ENCODE assay signal across 9 cellular contexts in genomic region chr12:8037947-8038346, GRCh38. TPM values are rescaled to one million over a fixed set of nuclear protein-coding genes. Genes with fewer than 3 reads are reported as not detected.
A peak's percentile ranks its signal among the peaks of the same experiment; 100 is the strongest.
DNase-seq lines count a peak whose midpoint lies in the region; ATAC-seq, FAIRE-seq and TF ChIP-seq lines count a peak whose summit lies in the region.
"Had no signal": no experiment of that assay in that cellular context is flagged by ENCODE, and none has a peak within 500 bp of the region (broad histone marks: within the 10 kb centered on the region; RNA-seq: fewer than 3 reads in every experiment).

No MANE protein-coding gene starts in this region.

- intact Hi-C loops in PC-9 (cut with micrococcal nuclease; ENCODE audit: unreplicated experiment): no loop called here

- H4K20me1 ChIP-seq in OCI-LY1 (ENCODE audit: insufficient read depth, low read length): no peaks in the 10 kb centered on the region
- no peaks in the 10 kb centered on the region for H4K20me1 ChIP-seq in PC-9 (ENCODE audit: insufficient read depth)

- POLR2A ChIA-PET in PC-9 (lab: Charles Lee; ENCODE audit: unreplicated experiment): interaction anchor here (0.5 to 0.7 kb wide), 3 partner anchors 19 to 1001 kb away, joined by 5 to 11 read pairs (median 5); no protein-coding TSS in a partner anchor

- CTCF ChIA-PET in PC-9 (lab: Charles Lee): interaction anchor here (0.6 to 1.5 kb wide), 2 partner anchors 105 to 189 kb away, joined by 3 to 4 read pairs; no protein-coding TSS in a partner anchor

- WGBS in esophagus, 2 donors: 43 to 51% methylated on average over 6 of the region's 6 CpGs

- H3K9ac ChIP-seq in OCI-LY1 (ENCODE audit: low read length) (no peak overlapping the region), rectal smooth muscle tissue (ENCODE audit: low read length) (no peak overlapping the region)

- TF ChIP-seq CTCF in OCI-LY1 (IDR thresholded peaks at IDR 0.05; ENCODE audit: low read length) (no peak), PC-9 (conservative IDR thresholded peaks at IDR 0.05) (no peak), D721Med (IDR thresholded peaks at IDR 0.05; ENCODE audit: insufficient read depth, missing control alignments) (no peak)

- no peak for FAIRE-seq in D721Med (lab: Jason Lieb, UNC)
- FAIRE-seq: pancreas had no signal

- H3K4me2 ChIP-seq in OCI-LY1 (ENCODE audit: low read length) (peak overlapping the region; percentile 54; the same call in 1 of the 2 replicates), PC-9 (no peak overlapping the region)

- H3K79me2 ChIP-seq in OCI-LY1 (ENCODE audit: insufficient read depth, low read length) (no peaks in the 10 kb centered on the region), PC-9 (ENCODE audit: low read depth) (peaks cover 50% of the 10 kb centered on the region)

- no peaks in the 10 kb centered on the region for H3F3A ChIP-seq in OCI-LY1 (ENCODE audit: insufficient read depth, low read length)
- peaks cover 16% of the 10 kb centered on the region; the same call in 1 of the 2 replicates for H3F3A ChIP-seq in PC-9 (ENCODE audit: insufficient read depth, low read depth)

- H3K36me3 ChIP-seq in H7 (replicated peaks; ENCODE audit: control insufficient read depth, insufficient read depth, low read length) (no peaks in the 10 kb centered on the region; the same call in 1 of the 2 replicates), OCI-LY1 (ENCODE audit: insufficient read depth, low read length) (no peaks in the 10 kb centered on the region), esophagus (ENCODE audit: control insufficient read depth in 2 of 2, insufficient read depth in 2 of 2, low read length in 1 of 2) (peaks cover 4 to 10% of the 10 kb centered on the region in 2 donors), rectal smooth muscle tissue (ENCODE audit: control insufficient read depth, insufficient read depth, low read length) (peaks cover 13% of the 10 kb centered on the region), PC-9 (ENCODE audit: low read depth) (peaks cover 27% of the 10 kb centered on the region)

- no peak overlapping the region for H3K4me3 ChIP-seq in H7 (ENCODE audit: insufficient read depth, low read depth, low read length)
- no peak overlapping the region for H3K4me3 ChIP-seq in OCI-LY1 (ENCODE audit: low read depth, low read length, poor library complexity, severe bottlenecking)
- H3K4me3 ChIP-seq in esophagus (ENCODE audit: low read depth in 1 of 2, low read length in 2 of 2): no peak overlapping the region
- H3K4me3 ChIP-seq in rectal smooth muscle tissue (ENCODE audit: low read length): no peak overlapping the region
- H3K4me3 ChIP-seq in PC-9: no peak overlapping the region

- H3K4me1 ChIP-seq in OCI-LY1 (ENCODE audit: insufficient read depth, low read length, severe bottlenecking) (peaks cover 53% of the 10 kb centered on the region), esophagus (ENCODE audit: control insufficient read depth in 2 of 2, insufficient read depth in 2 of 2, low read length in 1 of 2) (peaks cover 5 to 19% of the 10 kb centered on the region in 2 donors), rectal smooth muscle tissue (ENCODE audit: control insufficient read depth, insufficient read depth, low read length) (peaks cover 47% of the 10 kb centered on the region), PC-9 (replicated peaks; ENCODE audit: insufficient read depth) (peaks cover 38% of the 10 kb centered on the region)

- BruUV-seq in PC-9 (replicated peaks; lab: Mats Ljungman, UMichigan): no TSS peak

- H3K27me3 ChIP-seq in H7 (ENCODE audit: control insufficient read depth, insufficient read depth, low read length) (no peaks in the 10 kb centered on the region), OCI-LY1 (ENCODE audit: insufficient read depth, low read length) (no peaks in the 10 kb centered on the region), esophagus (ENCODE audit: control insufficient read depth in 1 of 2, insufficient read depth in 2 of 2, low read length in 2 of 2) (no peaks in the 10 kb centered on the region), rectal smooth muscle tissue (ENCODE audit: control insufficient read depth, insufficient read depth, low read length) (no peaks in the 10 kb centered on the region), PC-9 (ENCODE audit: insufficient read depth, low read depth) (no peaks in the 10 kb centered on the region)
- H3K27me3 ChIP-seq: pancreas had no signal

- no peak for ATAC-seq in GM18909 (IDR thresholded peaks at IDR 0.05; ENCODE audit: poor library complexity, unreplicated experiment)

- H3K27ac ChIP-seq in OCI-LY1 (ENCODE audit: low read depth, low read length, poor library complexity, severe bottlenecking) (no peak overlapping the region), esophagus (ENCODE audit: low read depth in 2 of 2, low read length in 1 of 2) (peak overlapping the region; percentile 43 to 74), rectal smooth muscle tissue (ENCODE audit: low read depth, low read length) (peak overlapping the region; percentile 60), PC-9 (no peak overlapping the region)
- H3K27ac ChIP-seq: HL-60 had no signal

- DNase-seq in H7 (peak; percentile 38), PC-9 (no peak), D721Med (ENCODE audit: insufficient read length, low spot score) (no peak)

- no peaks in the 10 kb centered on the region for H3K9me2 ChIP-seq in OCI-LY1 (ENCODE audit: low read depth, low read length)
- no peaks in the 10 kb centered on the region for H3K9me2 ChIP-seq in PC-9 (ENCODE audit: insufficient read depth)

- H3K9me3 ChIP-seq in OCI-LY1 (ENCODE audit: low read length): no peaks in the 10 kb centered on the region
- H3K9me3 ChIP-seq in esophagus (ENCODE audit: control insufficient read depth in 2 of 2, insufficient read depth in 1 of 2, low read depth in 1 of 2, low read length in 1 of 2): no peaks in the 10 kb centered on the region
- no peaks in the 10 kb centered on the region for H3K9me3 ChIP-seq in PC-9 (ENCODE audit: insufficient read depth, low read depth)
- H3K9me3 ChIP-seq: pancreas had no signal

- H2AFZ ChIP-seq in OCI-LY1 (ENCODE audit: low read length): no peak overlapping the region
- H2AFZ ChIP-seq in PC-9: no peak overlapping the region

RNA-seq across cellular contexts. Expression of gene FOXJ2, which starts 5.4 kb away (rescaled TPM):
- 6.9 TPM in 2 replicates for total RNA-seq in H7 (2014; rRNA removed; shearing (Covaris generic))
- 1 to 10 TPM; 4.2 TPM for polyA plus RNA-seq in esophagus
- 28.2 and 30.3 TPM in 2 replicates for total RNA-seq in PC-9 (2021)

RNA-seq across cellular contexts. Expression of gene C3AR1, which starts 28.2 kb away (rescaled TPM):
- total RNA-seq in H7 (2014; rRNA removed; shearing (Covaris generic)): not detected in 2 replicates
- polyA plus RNA-seq in esophagus: under 1 TPM; 0.65 to 0.94 TPM
- total RNA-seq in PC-9 (2021): not detected in 2 replicates

RNA-seq across cellular contexts. Expression of gene NECAP1, which starts 44.1 kb away (rescaled TPM):
- total RNA-seq in H7 (2014; rRNA removed; shearing (Covaris generic)): 42.6 and 50.1 TPM in 2 replicates
- 10 to 100 TPM; 12.0 to 12.1 TPM for polyA plus RNA-seq in esophagus
- 26.5 and 28.1 TPM in 2 replicates for total RNA-seq in PC-9 (2021)

Comparison
In these comparisons a context has a peak if more than half of its experiments do, and no peak if none do; other contexts are left out.
1. H3K27ac ChIP-seq: peak in esophagus (2 of 2) and rectal smooth muscle tissue (single experiment); none in OCI-LY1 (single experiment) and PC-9 (single experiment).